In genomic region chr18:57534535-57534934, GRCh38 we compare ENCODE assay signal across 20 cellular contexts. TPM values are rescaled to one million over a fixed set of nuclear protein-coding genes. Genes with fewer than 3 reads are reported as not detected.
DNase-seq lines count a peak whose midpoint lies in the region; FAIRE-seq and TF ChIP-seq lines count a peak whose summit lies in the region.
"Had no signal": no experiment of that assay in that cellular context is flagged by ENCODE, and none has a peak within 500 bp of the region (broad histone marks: within the 10 kb centered on the region; RNA-seq: fewer than 3 reads in every experiment).

No MANE protein-coding gene starts in this region.

- no peak for TF ChIP-seq POLR2A in prostate gland (IDR thresholded peaks at IDR 0.05)

- TF ChIP-seq CTCF in D721Med (IDR thresholded peaks at IDR 0.05; ENCODE audit: insufficient read depth, missing control alignments) (no peak), glutamatergic neuron (IDR thresholded peaks at IDR 0.05; ENCODE audit: partially characterized antibody, unreplicated experiment) (no peak), neural progenitor cell (IDR thresholded peaks at IDR 0.05) (no peak), prostate gland (IDR thresholded peaks at IDR 0.05) (no peak), colonic mucosa (IDR thresholded peaks at IDR 0.05) (no peak)

- H3K79me2 ChIP-seq in neural progenitor cell (ENCODE audit: low read depth): no peaks in the 10 kb centered on the region

- H3K27me3 ChIP-seq in neural progenitor cell: no peaks in the 10 kb centered on the region
- no peaks in the 10 kb centered on the region for H3K27me3 ChIP-seq in prostate gland (replicated peaks; ENCODE audit: insufficient read depth)
- no peaks in the 10 kb centered on the region for H3K27me3 ChIP-seq in colonic mucosa
- H3K27me3 ChIP-seq: BLaER1 had no signal

- no peak overlapping the region for H2AFZ ChIP-seq in neural progenitor cell (replicated peaks)

- H3K4me3 Mint-ChIP-seq in glutamatergic neuron (ENCODE audit: unreplicated experiment) (no peak overlapping the region), neural progenitor cell (peak overlapping the region; percentile 11)
- H3K4me3 Mint-ChIP-seq: CD4-positive, alpha-beta memory T cell had no signal

- H3K9ac ChIP-seq in neural progenitor cell (no peak overlapping the region), colonic mucosa (ENCODE audit: low read depth in 2 of 2, low read length in 2 of 2) (no peak overlapping the region)
- H3K9ac ChIP-seq: BLaER1 had no signal

- H3K36me3 Mint-ChIP-seq in glutamatergic neuron (ENCODE audit: unreplicated experiment) (no peaks in the 10 kb centered on the region), neural progenitor cell (no peaks in the 10 kb centered on the region)
- H3K36me3 Mint-ChIP-seq: CD4-positive, alpha-beta memory T cell had no signal

- H3K4me2 ChIP-seq in neural progenitor cell: peak overlapping the region; percentile 72
- H3K4me2 ChIP-seq: BLaER1 had no signal

- peaks cover 14% of the 10 kb centered on the region for H3K27me3 Mint-ChIP-seq in glutamatergic neuron (ENCODE audit: unreplicated experiment)
- peaks cover 22% of the 10 kb centered on the region for H3K27me3 Mint-ChIP-seq in neural progenitor cell (ENCODE audit: insufficient read depth, low read depth)

- H3K27ac Mint-ChIP-seq in glutamatergic neuron (ENCODE audit: unreplicated experiment): peak overlapping the region; percentile 71
- no peak overlapping the region for H3K27ac Mint-ChIP-seq in neural progenitor cell
- H3K27ac Mint-ChIP-seq: CD4-positive, alpha-beta memory T cell had no signal

- H3K27ac ChIP-seq in neural progenitor cell (no peak overlapping the region), prostate gland (no peak overlapping the region), colonic mucosa (no peak overlapping the region)
- H3K27ac ChIP-seq: BLaER1, SK-N-MC had no signal

- H3K9me3 Mint-ChIP-seq in glutamatergic neuron (ENCODE audit: unreplicated experiment) (peaks cover 7% of the 10 kb centered on the region), neural progenitor cell (no peaks in the 10 kb centered on the region)

- no peaks in the 10 kb centered on the region for H3K9me3 ChIP-seq in neural progenitor cell (ENCODE audit: low read depth)
- H3K9me3 ChIP-seq in prostate gland: no peaks in the 10 kb centered on the region
- no peaks in the 10 kb centered on the region for H3K9me3 ChIP-seq in colonic mucosa
- H3K9me3 ChIP-seq: BLaER1 had no signal

- H3K4me1 Mint-ChIP-seq in glutamatergic neuron (ENCODE audit: low read depth, unreplicated experiment) (peaks cover 43% of the 10 kb centered on the region), neural progenitor cell (peaks cover 36% of the 10 kb centered on the region)
- H3K4me1 Mint-ChIP-seq: CD4-positive, alpha-beta memory T cell had no signal

- H3K4me3 ChIP-seq in neural progenitor cell: no peak overlapping the region
- H3K4me3 ChIP-seq in prostate gland: no peak overlapping the region
- no peak overlapping the region for H3K4me3 ChIP-seq in colonic mucosa
- H3K4me3 ChIP-seq: BLaER1, SK-N-MC had no signal

- intact Hi-C loops in prostate gland (cut with DNase I): no loop called here
- intact Hi-C loops in colonic mucosa (cut with DNase I): no loop called here

- H3K4me1 ChIP-seq in neural progenitor cell (peaks cover 39% of the 10 kb centered on the region), prostate gland (replicated peaks) (no peaks in the 10 kb centered on the region), colonic mucosa (no peaks in the 10 kb centered on the region)
- H3K4me1 ChIP-seq: BLaER1 had no signal

- FAIRE-seq in D721Med (lab: Jason Lieb, UNC): peak; percentile 77

- H3K36me3 ChIP-seq in neural progenitor cell (no peaks in the 10 kb centered on the region), prostate gland (no peaks in the 10 kb centered on the region), colonic mucosa (no peaks in the 10 kb centered on the region)
- H3K36me3 ChIP-seq: BLaER1 had no signal

- DNase-seq in D721Med (ENCODE audit: insufficient read length, low spot score): no peak
- peak; percentile 44 for DNase-seq in NCI-H69 (lab: John Stamatoyannopoulos, UW)
- no peak for DNase-seq in glutamatergic neuron
- DNase-seq in neural progenitor cell (ENCODE audit: low spot score): no peak
- no peak for DNase-seq in cortex of kidney (lab: John Stamatoyannopoulos, UW)
- no peak for DNase-seq in D341Med (ENCODE audit: low spot score)
- no peak for DNase-seq in prostate gland (ENCODE audit: low spot score)
- no peak for DNase-seq in colonic mucosa
- DNase-seq: Calu3; CD4-positive, alpha-beta memory T cell; DND-41; GOT3; KBM-7; NCI-H1105 treated with DMSO at 0.1 percent for 48 hours; NCI-H1930; NCI-H345; NCI-H524 treated with DMSO at 0.1 percent for 48 hours; SHP77 had no signal

- no peaks in the 10 kb centered on the region for H4K20me1 ChIP-seq in neural progenitor cell (ENCODE audit: low read depth)
- H4K20me1 ChIP-seq: BLaER1 had no signal

- H3F3A ChIP-seq in neural progenitor cell (ENCODE audit: low read depth): peaks cover 18% of the 10 kb centered on the region

RNA-seq across cellular contexts. Expression of gene FECH, which starts 52.0 kb away (rescaled TPM):
- total RNA-seq in glutamatergic neuron (ENCODE audit: unreplicated experiment) (16.5 TPM), neural progenitor cell (ENCODE audit: low replicate concordance) (10.9 and 16.4 TPM in 2 replicates), prostate gland (10 to 100 TPM; 25.8 to 71.0 TPM), colonic mucosa (10 to 100 TPM; 16.5 to 19.4 TPM)
